Comparison of ENCODE assay signal across 17 cellular contexts in genomic region chr3:146165844-146166243, GRCh38. TPM values are rescaled to one million over a fixed set of nuclear protein-coding genes. Genes with fewer than 3 reads are reported as not detected.
DNase-seq lines count a peak whose midpoint lies in the region; ATAC-seq and TF ChIP-seq lines count a peak whose summit lies in the region.
"Had no signal": no experiment of that assay in that cellular context is flagged by ENCODE, and none has a peak within 500 bp of the region (broad histone marks: within the 10 kb centered on the region; RNA-seq: fewer than 3 reads in every experiment).

No MANE protein-coding gene starts in this region.

- no peaks in the 10 kb centered on the region for H3K27me3 ChIP-seq in mammary epithelial cell (ENCODE audit: insufficient read depth, low read length)
- no peaks in the 10 kb centered on the region for H3K27me3 ChIP-seq in mesenchymal stem cell (ENCODE audit: control insufficient read depth in 1 of 2, insufficient read depth in 1 of 2, low read length in 2 of 2)
- H3K27me3 ChIP-seq in thoracic aorta (replicated peaks; ENCODE audit: insufficient read depth): no peaks in the 10 kb centered on the region
- no peaks in the 10 kb centered on the region for H3K27me3 ChIP-seq in Peyer's patch

- no peak for DNase-seq in HFFc6
- no peak for DNase-seq in mammary epithelial cell
- no peak for DNase-seq in mesenchymal stem cell
- DNase-seq in thoracic aorta (ENCODE audit: low spot score): no peak
- DNase-seq in iPS-NIHi11 (ENCODE audit: low spot score): no peak
- no peak for DNase-seq in NCI-H2196 (lab: John Stamatoyannopoulos, UW; ENCODE audit: unreplicated experiment)
- DNase-seq in Peyer's patch: no peak
- DNase-seq: activated naive CD8-positive, alpha-beta T cell treated with anti-CD3 and anti-CD28 coated beads, Interleukin-2, amount 50 U/mL, for 24 hours; head of caudate nucleus; immature natural killer cell; naive thymus-derived CD4-positive, alpha-beta T cell; NCI-H187 treated with DMSO at 0.1 percent for 48 hours; NCI-H510A treated with DMSO at 0.1 percent for 48 hours; stimulated activated CD4-positive, alpha-beta T cell treated with anti-CD3 and anti-CD28 coated beads, Interleukin-4, amount 100 ng/mL, for 24 hours; substantia nigra had no signal

- peaks cover 3% of the 10 kb centered on the region for H3K79me1 ChIP-seq in mesenchymal stem cell (replicated peaks; ENCODE audit: low read length, poor library complexity, severe bottlenecking)

- ATAC-seq in thoracic aorta (ENCODE audit: insufficient number of reproducible peaks, low FRiP score, low read depth): no peak
- ATAC-seq: activated naive CD8-positive, alpha-beta T cell treated with anti-CD3 and anti-CD28 coated beads, Interleukin-2, amount 50 U/mL, for 24 hours; activated T-helper 17 cell treated with anti-CD3 and anti-CD28 coated beads, Interleukin-2, amount 50 U/mL, for 72 hours; naive thymus-derived CD4-positive, alpha-beta T cell had no signal

- CTCF ChIA-PET in mammary epithelial cell (lab: Charles Lee; ENCODE audit: low non-redundant PET): interaction anchor here (0.5 kb wide), 1 partner anchor 59 kb away, joined by 5 read pairs; no protein-coding TSS in a partner anchor

- H3K27ac Mint-ChIP-seq in HFFc6: peak overlapping the region; percentile 92
- H3K27ac Mint-ChIP-seq: activated naive CD8-positive, alpha-beta T cell treated with anti-CD3 and anti-CD28 coated beads, Interleukin-2, amount 50 U/mL, for 24 hours; activated T-helper 17 cell treated with anti-CD3 and anti-CD28 coated beads, Interleukin-2, amount 50 U/mL, for 72 hours; immature natural killer cell; naive thymus-derived CD4-positive, alpha-beta T cell had no signal

- H3K79me2 ChIP-seq in mammary epithelial cell (ENCODE audit: insufficient read depth, low read length): peaks cover 1% of the 10 kb centered on the region

- WGBS in mammary epithelial cell (ENCODE audit: low coverage, missing lambda C conversion rate): 85% methylated on average over 2 of the region's 2 CpGs
- WGBS in mesenchymal stem cell: no CpG with 5 or more reads among the region's 2 CpGs

- H4K8ac ChIP-seq in mesenchymal stem cell (ENCODE audit: low read length): no peak overlapping the region

- BruUV-seq in mammary epithelial cell (replicated peaks; lab: Mats Ljungman, UMichigan): no TSS peak

- peaks cover 77% of the 10 kb centered on the region for H3K4me1 Mint-ChIP-seq in HFFc6 (ENCODE audit: low read depth)
- H3K4me1 Mint-ChIP-seq: activated T-helper 17 cell treated with anti-CD3 and anti-CD28 coated beads, Interleukin-2, amount 50 U/mL, for 72 hours had no signal

- H3K27ac ChIP-seq in mammary epithelial cell (ENCODE audit: insufficient read depth, low read depth, low read length) (peak overlapping the region; percentile 16), mesenchymal stem cell (ENCODE audit: low read length, poor library complexity, severe bottlenecking) (peak overlapping the region; percentile 60), thoracic aorta (peak overlapping the region; percentile 52 to 98), Peyer's patch (no peak overlapping the region)

- no peak overlapping the region for H3K23ac ChIP-seq in mesenchymal stem cell (ENCODE audit: low read length in 2 of 2)

- H2BK12ac ChIP-seq in mesenchymal stem cell (ENCODE audit: low read length in 2 of 2): no peak overlapping the region

- no peaks in the 10 kb centered on the region; the same call in none of the 2 replicates for H3K27me3 Mint-ChIP-seq in HFFc6 (ENCODE audit: insufficient read depth)

- peaks cover 18% of the 10 kb centered on the region for H3K36me3 Mint-ChIP-seq in HFFc6 (ENCODE audit: low read depth)

- H4K91ac ChIP-seq in mesenchymal stem cell (ENCODE audit: low read length): no peak overlapping the region

- no peak overlapping the region for H2BK5ac ChIP-seq in mesenchymal stem cell (ENCODE audit: low read depth, low read length, poor library complexity, severe bottlenecking)

- intact Hi-C loops in mammary epithelial cell (cut with micrococcal nuclease): no loop called here

- TF ChIP-seq CTCF in HFFc6 (IDR thresholded peaks at IDR 0.05) (no peak), mammary epithelial cell (conservative IDR thresholded peaks at IDR 0.05 in 1 of 2, IDR thresholded peaks at IDR 0.05 in 1 of 2; ENCODE audit: extremely low read depth in 1 of 2, insufficient read depth in 1 of 2, low read depth in 1 of 2, low read length in 2 of 2) (no peak), thoracic aorta (IDR thresholded peaks at IDR 0.05) (no peak), Peyer's patch (IDR thresholded peaks at IDR 0.05) (no peak)

- H3K4me2 ChIP-seq in mammary epithelial cell (ENCODE audit: insufficient read depth, low read depth, low read length): no peak overlapping the region
- no peak overlapping the region for H3K4me2 ChIP-seq in mesenchymal stem cell (ENCODE audit: low read length, poor library complexity, severe bottlenecking)

- dilution Hi-C loops in mammary epithelial cell (cut with HindIII; ENCODE audit: low sequenced_read_pairs): no loop called here

- H2AFZ ChIP-seq in mammary epithelial cell (ENCODE audit: low read depth, low read length) (no peak overlapping the region), mesenchymal stem cell (ENCODE audit: low read depth, low read length) (no peak overlapping the region)

- H3K4me3 ChIP-seq in mammary epithelial cell (replicated peaks in 1 of 3; ENCODE audit: insufficient read depth in 1 of 3, low read depth in 2 of 3, low read length in 3 of 3) (no peak overlapping the region), mesenchymal stem cell (ENCODE audit: insufficient read depth in 1 of 2, low read depth in 1 of 2, low read length in 2 of 2) (no peak overlapping the region), thoracic aorta (no peak overlapping the region), Peyer's patch (no peak overlapping the region)
- H3K4me3 ChIP-seq: skin epidermis had no signal

- no peak overlapping the region for H2BK15ac ChIP-seq in mesenchymal stem cell (ENCODE audit: low read depth, poor library complexity, severe bottlenecking)

- peaks cover 47% of the 10 kb centered on the region for H3K4me1 ChIP-seq in mammary epithelial cell (ENCODE audit: insufficient read depth, low read length)
- H3K4me1 ChIP-seq in mesenchymal stem cell (ENCODE audit: control insufficient read depth, insufficient read depth, low read depth, low read length): peaks cover 2% of the 10 kb centered on the region
- H3K4me1 ChIP-seq in thoracic aorta (ENCODE audit: control insufficient read depth in 1 of 2, low read depth in 2 of 2): peaks cover 31 to 58% of the 10 kb centered on the region in 2 donors
- peaks cover 0 to 5% (median 0%) of the 10 kb centered on the region in 4 donors for H3K4me1 ChIP-seq in Peyer's patch

- H3K9me3 Mint-ChIP-seq in HFFc6: peaks cover 12% of the 10 kb centered on the region

- H4K20me1 ChIP-seq in mammary epithelial cell (ENCODE audit: insufficient read depth, low read length): no peaks in the 10 kb centered on the region

- H2AK5ac ChIP-seq in mesenchymal stem cell (ENCODE audit: low read length, severe bottlenecking): no peak overlapping the region

- no peak overlapping the region for H3K18ac ChIP-seq in mesenchymal stem cell (ENCODE audit: low read depth in 1 of 2, low read length in 2 of 2)

- no peaks in the 10 kb centered on the region for H3K9me3 ChIP-seq in mammary epithelial cell (replicated peaks; ENCODE audit: insufficient read depth, low read length)
- peaks cover 4% of the 10 kb centered on the region for H3K9me3 ChIP-seq in mesenchymal stem cell (ENCODE audit: control insufficient read depth, low read length)
- H3K9me3 ChIP-seq in thoracic aorta: no peaks in the 10 kb centered on the region
- no peaks in the 10 kb centered on the region for H3K9me3 ChIP-seq in Peyer's patch

- no peak overlapping the region for H3K4ac ChIP-seq in mesenchymal stem cell (ENCODE audit: low read depth in 1 of 2, low read length in 2 of 2)

- no peak overlapping the region for H2BK120ac ChIP-seq in mesenchymal stem cell (ENCODE audit: low read depth, low read length)

- in situ Hi-C loops in mammary epithelial cell (cut with MboI; ENCODE audit: low sequenced_read_pairs in 2 of 2): loop anchor here in 1 of 2 donors (25.0 kb wide), 1 partner anchor 104 kb away; no protein-coding TSS in a partner anchor

- no peak for TF ChIP-seq POLR2A in Peyer's patch (IDR thresholded peaks at IDR 0.05)

- peak overlapping the region; percentile 80 for H3K4me3 Mint-ChIP-seq in HFFc6
- H3K4me3 Mint-ChIP-seq: activated naive CD8-positive, alpha-beta T cell treated with anti-CD3 and anti-CD28 coated beads, Interleukin-2, amount 50 U/mL, for 24 hours; activated T-helper 17 cell treated with anti-CD3 and anti-CD28 coated beads, Interleukin-2, amount 50 U/mL, for 72 hours; immature natural killer cell; naive thymus-derived CD4-positive, alpha-beta T cell had no signal

- H3K14ac ChIP-seq in mesenchymal stem cell (ENCODE audit: low read length in 2 of 2): no peak overlapping the region

- H3K36me3 ChIP-seq in mammary epithelial cell (ENCODE audit: insufficient read depth, low read length) (no peaks in the 10 kb centered on the region), mesenchymal stem cell (ENCODE audit: control insufficient read depth in 1 of 2, insufficient read depth in 2 of 2, low read depth in 1 of 2, low read length in 2 of 2) (no peaks in the 10 kb centered on the region), thoracic aorta (no peaks in the 10 kb centered on the region), Peyer's patch (no peaks in the 10 kb centered on the region)

- H3K9ac ChIP-seq in mammary epithelial cell (ENCODE audit: insufficient read depth, low read length): no peak overlapping the region
- peak overlapping the region; percentile 31 for H3K9ac ChIP-seq in mesenchymal stem cell (ENCODE audit: low read length)

RNA-seq across cellular contexts. Expression of gene PLOD2, which starts 4.9 kb away (rescaled TPM):
- total RNA-seq in HFFc6 (2021; fragmentation: NEBNext Ultra II Directional; extraction: Animal tissue kit (Norgen Biotek cat#: 25700)): 100 to 1,000 TPM; 181 to 358 (median 200) TPM
- total RNA-seq in mammary epithelial cell (100 to 1,000 TPM in 1 of 2 donors, 10 to 100 TPM in 1; 42.1 to 112 TPM), thoracic aorta (10 to 100 TPM; 42.8 to 92.6 TPM), Peyer's patch (10 to 100 TPM in 3 of 4 donors, 1 to 10 TPM in 1; 9.9 to 78.8 (median 56.0) TPM)
- polyA plus RNA-seq in mammary epithelial cell: 19.6 TPM
- polyA minus RNA-seq in mammary epithelial cell: 38.8 TPM
- 154 TPM for polyA plus RNA-seq in mesenchymal stem cell (2013, experiment 1 of 2)
- 161 TPM for polyA plus RNA-seq in mesenchymal stem cell (2013, experiment 2 of 2)
- polyA plus RNA-seq: immature natural killer cell; naive thymus-derived CD4-positive, alpha-beta T cell had no signal

Comparison
In these comparisons a context has a peak if more than half of its experiments do, and no peak if none do; other contexts are left out.
1. H3K27ac ChIP-seq: peak in mammary epithelial cell (single experiment), mesenchymal stem cell (single experiment) and thoracic aorta (2 of 2); none in Peyer's patch (0 of 4).